1 cellular context compared by ENCODE assay signal in the genomic region with DNA sequence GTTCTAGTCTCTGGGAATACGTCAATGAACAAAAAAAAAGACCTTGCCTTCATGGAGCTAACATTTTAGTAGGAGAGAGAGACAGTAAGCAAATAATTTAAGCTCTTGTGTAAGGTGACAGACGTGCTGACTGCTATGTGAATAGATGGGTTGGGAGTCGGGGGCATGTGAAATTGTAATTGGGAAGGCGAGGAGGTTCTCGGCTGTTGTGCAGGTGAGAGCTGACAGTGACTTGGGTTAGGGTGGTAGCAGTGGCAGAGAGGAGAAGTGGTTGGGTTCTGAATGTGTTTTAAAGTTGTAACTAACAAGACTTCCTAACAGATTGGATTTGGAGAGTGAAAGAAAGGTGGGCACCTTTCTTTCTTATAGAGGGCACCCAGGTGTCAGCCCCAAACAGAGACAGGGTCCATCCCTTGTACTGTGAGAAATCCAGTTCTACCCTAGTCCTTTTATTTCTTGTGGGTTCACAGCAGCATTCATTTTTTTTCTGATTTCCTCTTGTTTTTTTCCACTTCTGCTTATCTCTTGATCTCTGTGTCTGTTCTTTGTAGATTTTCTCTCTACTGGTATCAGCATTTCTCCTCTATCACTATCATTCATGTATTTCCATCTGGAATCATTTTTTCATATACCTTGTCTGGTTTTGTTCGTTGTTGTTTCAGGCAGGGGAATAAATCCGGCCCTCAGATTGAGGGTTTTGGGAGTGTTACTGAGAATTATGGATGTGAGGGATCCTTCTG.
TF ChIP-seq lines count a peak whose summit lies in the region.

No MANE protein-coding gene starts in this region.

TF ChIP-seq in WTC11, 78 proteins besides CTCF, POLR2A, EP300 and RAD21:
- TF ChIP-seq, protein P1, sequence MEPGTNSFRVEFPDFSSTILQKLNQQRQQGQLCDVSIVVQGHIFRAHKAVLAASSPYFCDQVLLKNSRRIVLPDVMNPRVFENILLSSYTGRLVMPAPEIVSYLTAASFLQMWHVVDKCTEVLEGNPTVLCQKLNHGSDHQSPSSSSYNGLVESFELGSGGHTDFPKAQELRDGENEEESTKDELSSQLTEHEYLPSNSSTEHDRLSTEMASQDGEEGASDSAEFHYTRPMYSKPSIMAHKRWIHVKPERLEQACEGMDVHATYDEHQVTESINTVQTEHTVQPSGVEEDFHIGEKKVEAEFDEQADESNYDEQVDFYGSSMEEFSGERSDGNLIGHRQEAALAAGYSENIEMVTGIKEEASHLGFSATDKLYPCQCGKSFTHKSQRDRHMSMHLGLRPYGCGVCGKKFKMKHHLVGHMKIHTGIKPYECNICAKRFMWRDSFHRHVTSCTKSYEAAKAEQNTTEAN (CRISPR knock-in tag; IDR thresholded peaks at IDR 0.05): no peak
- TF ChIP-seq ZNF671 (CRISPR knock-in tag; IDR thresholded peaks at IDR 0.05) (no peak), KAT7 (CRISPR knock-in tag; IDR thresholded peaks at IDR 0.05; ENCODE audit: borderline replicate concordance) (no peak), CREB1 (CRISPR knock-in tag; IDR thresholded peaks at IDR 0.05) (no peak), SOX15 (CRISPR knock-in tag; IDR thresholded peaks at IDR 0.05) (no peak), GTF2I (CRISPR knock-in tag; conservative IDR thresholded peaks at IDR 0.05) (no peak), SMAD3 (CRISPR knock-in tag; IDR thresholded peaks at IDR 0.05; ENCODE audit: borderline replicate concordance) (no peak), NR1H2 (CRISPR knock-in tag; IDR thresholded peaks at IDR 0.05) (no peak), ZNF396 (CRISPR knock-in tag; IDR thresholded peaks at IDR 0.05; ENCODE audit: borderline replicate concordance) (no peak), FOXP1 (CRISPR knock-in tag; IDR thresholded peaks at IDR 0.05; ENCODE audit: borderline replicate concordance) (no peak)
- TF ChIP-seq, protein P2, sequence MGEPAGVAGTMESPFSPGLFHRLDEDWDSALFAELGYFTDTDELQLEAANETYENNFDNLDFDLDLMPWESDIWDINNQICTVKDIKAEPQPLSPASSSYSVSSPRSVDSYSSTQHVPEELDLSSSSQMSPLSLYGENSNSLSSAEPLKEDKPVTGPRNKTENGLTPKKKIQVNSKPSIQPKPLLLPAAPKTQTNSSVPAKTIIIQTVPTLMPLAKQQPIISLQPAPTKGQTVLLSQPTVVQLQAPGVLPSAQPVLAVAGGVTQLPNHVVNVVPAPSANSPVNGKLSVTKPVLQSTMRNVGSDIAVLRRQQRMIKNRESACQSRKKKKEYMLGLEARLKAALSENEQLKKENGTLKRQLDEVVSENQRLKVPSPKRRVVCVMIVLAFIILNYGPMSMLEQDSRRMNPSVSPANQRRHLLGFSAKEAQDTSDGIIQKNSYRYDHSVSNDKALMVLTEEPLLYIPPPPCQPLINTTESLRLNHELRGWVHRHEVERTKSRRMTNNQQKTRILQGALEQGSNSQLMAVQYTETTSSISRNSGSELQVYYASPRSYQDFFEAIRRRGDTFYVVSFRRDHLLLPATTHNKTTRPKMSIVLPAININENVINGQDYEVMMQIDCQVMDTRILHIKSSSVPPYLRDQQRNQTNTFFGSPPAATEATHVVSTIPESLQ (CRISPR knock-in tag; IDR thresholded peaks at IDR 0.05): no peak
- TF ChIP-seq, protein P3, sequence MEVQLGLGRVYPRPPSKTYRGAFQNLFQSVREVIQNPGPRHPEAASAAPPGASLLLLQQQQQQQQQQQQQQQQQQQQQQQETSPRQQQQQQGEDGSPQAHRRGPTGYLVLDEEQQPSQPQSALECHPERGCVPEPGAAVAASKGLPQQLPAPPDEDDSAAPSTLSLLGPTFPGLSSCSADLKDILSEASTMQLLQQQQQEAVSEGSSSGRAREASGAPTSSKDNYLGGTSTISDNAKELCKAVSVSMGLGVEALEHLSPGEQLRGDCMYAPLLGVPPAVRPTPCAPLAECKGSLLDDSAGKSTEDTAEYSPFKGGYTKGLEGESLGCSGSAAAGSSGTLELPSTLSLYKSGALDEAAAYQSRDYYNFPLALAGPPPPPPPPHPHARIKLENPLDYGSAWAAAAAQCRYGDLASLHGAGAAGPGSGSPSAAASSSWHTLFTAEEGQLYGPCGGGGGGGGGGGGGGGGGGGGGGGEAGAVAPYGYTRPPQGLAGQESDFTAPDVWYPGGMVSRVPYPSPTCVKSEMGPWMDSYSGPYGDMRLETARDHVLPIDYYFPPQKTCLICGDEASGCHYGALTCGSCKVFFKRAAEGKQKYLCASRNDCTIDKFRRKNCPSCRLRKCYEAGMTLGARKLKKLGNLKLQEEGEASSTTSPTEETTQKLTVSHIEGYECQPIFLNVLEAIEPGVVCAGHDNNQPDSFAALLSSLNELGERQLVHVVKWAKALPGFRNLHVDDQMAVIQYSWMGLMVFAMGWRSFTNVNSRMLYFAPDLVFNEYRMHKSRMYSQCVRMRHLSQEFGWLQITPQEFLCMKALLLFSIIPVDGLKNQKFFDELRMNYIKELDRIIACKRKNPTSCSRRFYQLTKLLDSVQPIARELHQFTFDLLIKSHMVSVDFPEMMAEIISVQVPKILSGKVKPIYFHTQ (CRISPR knock-in tag; IDR thresholded peaks at IDR 0.05): no peak
